Comparison of ENCODE assay signal across 2 cellular contexts in the genomic region with DNA sequence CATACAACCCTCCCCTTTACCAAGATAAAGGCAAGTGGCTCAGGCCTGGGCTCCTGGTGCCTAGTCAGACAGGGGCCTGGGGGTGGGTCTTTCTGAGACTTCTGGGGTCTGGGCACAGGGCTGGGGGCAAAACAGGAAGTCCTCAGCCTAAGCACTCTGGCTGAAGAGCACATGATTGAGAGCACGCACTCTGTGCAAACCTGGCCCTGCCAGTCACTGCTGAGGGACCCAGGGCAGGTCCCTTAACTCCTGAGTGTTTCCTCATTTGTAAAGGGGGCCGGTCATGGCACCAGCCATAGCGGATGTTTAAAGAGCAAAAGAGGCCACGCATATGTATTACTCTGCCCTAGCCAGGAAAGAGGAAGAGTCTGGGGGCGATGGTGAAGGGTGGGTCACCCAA.
TF ChIP-seq lines count a peak whose summit lies in the region.

No MANE protein-coding gene starts in this region.

TF ChIP-seq in SK-N-SH, 30 proteins besides CTCF, POLR2A, EP300 and RAD21 (continued from another document):
- no peak for TF ChIP-seq USF1 (IDR thresholded peaks at IDR 0.05; ENCODE audit: borderline replicate concordance, low read depth)
- TF ChIP-seq FOSL2 (IDR thresholded peaks at IDR 0.05; ENCODE audit: borderline replicate concordance, low read depth): no peak
- TF ChIP-seq FOXJ3 (CRISPR knock-in tag; IDR thresholded peaks at IDR 0.05): no peak

TF ChIP-seq in SK-N-SH treated with all-trans-retinoic acid at 6 μM for 48 hours, 23 proteins besides CTCF, POLR2A, EP300 and RAD21 (continued from another document):
- TF ChIP-seq, protein P1, sequence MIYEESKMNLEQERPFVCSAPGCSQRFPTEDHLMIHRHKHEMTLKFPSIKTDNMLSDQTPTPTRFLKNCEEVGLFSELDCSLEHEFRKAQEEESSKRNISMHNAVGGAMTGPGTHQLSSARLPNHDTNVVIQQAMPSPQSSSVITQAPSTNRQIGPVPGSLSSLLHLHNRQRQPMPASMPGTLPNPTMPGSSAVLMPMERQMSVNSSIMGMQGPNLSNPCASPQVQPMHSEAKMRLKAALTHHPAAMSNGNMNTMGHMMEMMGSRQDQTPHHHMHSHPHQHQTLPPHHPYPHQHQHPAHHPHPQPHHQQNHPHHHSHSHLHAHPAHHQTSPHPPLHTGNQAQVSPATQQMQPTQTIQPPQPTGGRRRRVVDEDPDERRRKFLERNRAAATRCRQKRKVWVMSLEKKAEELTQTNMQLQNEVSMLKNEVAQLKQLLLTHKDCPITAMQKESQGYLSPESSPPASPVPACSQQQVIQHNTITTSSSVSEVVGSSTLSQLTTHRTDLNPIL (CRISPR knock-in tag; IDR thresholded peaks at IDR 0.05; ENCODE audit: low read depth): no peak
- TF ChIP-seq CSDC2 (CRISPR knock-in tag; IDR thresholded peaks at IDR 0.05) (no peak), TOX (CRISPR knock-in tag; IDR thresholded peaks at IDR 0.05; ENCODE audit: borderline replicate concordance) (no peak), ZNF8 (CRISPR knock-in tag; IDR thresholded peaks at IDR 0.05) (no peak), ESRRG (CRISPR knock-in tag; IDR thresholded peaks at IDR 0.05) (no peak), RARB (CRISPR knock-in tag; IDR thresholded peaks at IDR 0.05) (no peak)
- TF ChIP-seq, protein P2, sequence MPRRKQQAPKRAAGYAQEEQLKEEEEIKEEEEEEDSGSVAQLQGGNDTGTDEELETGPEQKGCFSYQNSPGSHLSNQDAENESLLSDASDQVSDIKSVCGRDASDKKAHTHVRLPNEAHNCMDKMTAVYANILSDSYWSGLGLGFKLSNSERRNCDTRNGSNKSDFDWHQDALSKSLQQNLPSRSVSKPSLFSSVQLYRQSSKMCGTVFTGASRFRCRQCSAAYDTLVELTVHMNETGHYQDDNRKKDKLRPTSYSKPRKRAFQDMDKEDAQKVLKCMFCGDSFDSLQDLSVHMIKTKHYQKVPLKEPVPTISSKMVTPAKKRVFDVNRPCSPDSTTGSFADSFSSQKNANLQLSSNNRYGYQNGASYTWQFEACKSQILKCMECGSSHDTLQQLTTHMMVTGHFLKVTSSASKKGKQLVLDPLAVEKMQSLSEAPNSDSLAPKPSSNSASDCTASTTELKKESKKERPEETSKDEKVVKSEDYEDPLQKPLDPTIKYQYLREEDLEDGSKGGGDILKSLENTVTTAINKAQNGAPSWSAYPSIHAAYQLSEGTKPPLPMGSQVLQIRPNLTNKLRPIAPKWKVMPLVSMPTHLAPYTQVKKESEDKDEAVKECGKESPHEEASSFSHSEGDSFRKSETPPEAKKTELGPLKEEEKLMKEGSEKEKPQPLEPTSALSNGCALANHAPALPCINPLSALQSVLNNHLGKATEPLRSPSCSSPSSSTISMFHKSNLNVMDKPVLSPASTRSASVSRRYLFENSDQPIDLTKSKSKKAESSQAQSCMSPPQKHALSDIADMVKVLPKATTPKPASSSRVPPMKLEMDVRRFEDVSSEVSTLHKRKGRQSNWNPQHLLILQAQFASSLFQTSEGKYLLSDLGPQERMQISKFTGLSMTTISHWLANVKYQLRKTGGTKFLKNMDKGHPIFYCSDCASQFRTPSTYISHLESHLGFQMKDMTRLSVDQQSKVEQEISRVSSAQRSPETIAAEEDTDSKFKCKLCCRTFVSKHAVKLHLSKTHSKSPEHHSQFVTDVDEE (CRISPR knock-in tag; IDR thresholded peaks at IDR 0.05): no peak
- TF ChIP-seq, protein P3, sequence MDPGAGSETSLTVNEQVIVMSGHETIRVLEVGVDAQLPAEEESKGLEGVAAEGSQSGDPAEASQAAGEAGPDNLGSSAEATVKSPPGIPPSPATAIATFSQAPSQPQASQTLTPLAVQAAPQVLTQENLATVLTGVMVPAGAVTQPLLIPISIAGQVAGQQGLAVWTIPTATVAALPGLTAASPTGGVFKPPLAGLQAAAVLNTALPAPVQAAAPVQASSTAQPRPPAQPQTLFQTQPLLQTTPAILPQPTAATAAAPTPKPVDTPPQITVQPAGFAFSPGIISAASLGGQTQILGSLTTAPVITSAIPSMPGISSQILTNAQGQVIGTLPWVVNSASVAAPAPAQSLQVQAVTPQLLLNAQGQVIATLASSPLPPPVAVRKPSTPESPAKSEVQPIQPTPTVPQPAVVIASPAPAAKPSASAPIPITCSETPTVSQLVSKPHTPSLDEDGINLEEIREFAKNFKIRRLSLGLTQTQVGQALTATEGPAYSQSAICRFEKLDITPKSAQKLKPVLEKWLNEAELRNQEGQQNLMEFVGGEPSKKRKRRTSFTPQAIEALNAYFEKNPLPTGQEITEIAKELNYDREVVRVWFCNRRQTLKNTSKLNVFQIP (CRISPR knock-in tag; IDR thresholded peaks at IDR 0.05; ENCODE audit: borderline replicate concordance, low read depth): no peak
